Comparison of ENCODE assay signal across 11 cellular contexts in genomic region chr5:132256783-132257130, GRCh38. TPM values are rescaled to one million over a fixed set of nuclear protein-coding genes. Genes with fewer than 3 reads are reported as not detected.
DNase-seq lines count a peak whose midpoint lies in the region; ATAC-seq and TF ChIP-seq lines count a peak whose summit lies in the region.
"Had no signal": no experiment of that assay in that cellular context is flagged by ENCODE, and none has a peak within 500 bp of the region (broad histone marks: within the 10 kb centered on the region; RNA-seq: fewer than 3 reads in every experiment).

No MANE protein-coding gene starts in this region.

- H3K36me3 Mint-ChIP-seq in activated CD8-positive, alpha-beta memory T cell treated with anti-CD3 and anti-CD28 coated beads, Interleukin-2, amount 10 ng/mL, durations not matched to agents 7 days and 5 days, result no peaks in the 10 kb centered on the region

- ATAC-seq in activated CD8-positive, alpha-beta memory T cell treated with anti-CD3 and anti-CD28 coated beads, Interleukin-2, amount 10 ng/mL, durations not matched to agents 7 days and 5 days, result no peak
- ATAC-seq in HG03432 (IDR thresholded peaks at IDR 0.05; ENCODE audit: unreplicated experiment), result no peak
- ATAC-seq: A549 had no signal

- H3K4me1 ChIP-seq in colonic mucosa, result no peaks in the 10 kb centered on the region
- H3K4me1 ChIP-seq in muscle layer of duodenum (ENCODE audit: control insufficient read depth in 1 of 2, insufficient read depth in 2 of 2, low read length in 2 of 2), result peaks cover 6 to 7% of the 10 kb centered on the region in 2 donors
- H3K4me1 ChIP-seq in tibial artery, result peaks cover 0 to 73% (median 57%) of the 10 kb centered on the region in 4 donors

- H3K27me3 Mint-ChIP-seq in activated CD8-positive, alpha-beta memory T cell treated with anti-CD3 and anti-CD28 coated beads, Interleukin-2, amount 10 ng/mL, durations not matched to agents 7 days and 5 days, result peaks cover 16% of the 10 kb centered on the region

- DNase-seq in activated CD8-positive, alpha-beta memory T cell treated with anti-CD3 and anti-CD28 coated beads, Interleukin-2, amount 10 ng/mL, durations not matched to agents 7 days and 5 days, result peak; percentile 38
- DNase-seq in activated CD8-positive, alpha-beta memory T cell treated with anti-CD3 and anti-CD28 coated beads, Interleukin-2, amount 50 U/mL, for 48 hours, result no peak
- DNase-seq in colonic mucosa (no peak), tibial artery (no peak), NCI-H2081 treated with DMSO at 0.1 percent for 48 hours (lab: John Stamatoyannopoulos, UW) (no peak), dedifferentiated amniotic fluid mesenchymal stem cell (ENCODE audit: extremely low spot score) (no peak)
- DNase-seq: cerebellar nuclear complex, NCI-H1048 had no signal

- intact Hi-C loops in colonic mucosa (cut with DNase I) (no loop called here), tibial artery (cut with DNase I; ENCODE audit: low total_unique reads) (no loop called here)

- H3K4me3 Mint-ChIP-seq in activated CD8-positive, alpha-beta memory T cell treated with anti-CD3 and anti-CD28 coated beads, Interleukin-2, amount 10 ng/mL, durations not matched to agents 7 days and 5 days, result no peak overlapping the region

- CTCF ChIA-PET in activated CD8-positive, alpha-beta memory T cell treated with anti-CD3 and anti-CD28 coated beads, Interleukin-2, amount 10 ng/mL, durations not matched to agents 7 days and 5 days (lab: Charles Lee), result interaction anchor here (1.3 kb wide), 1 partner anchor 18 kb away, joined by 4 read pairs; no protein-coding TSS in a partner anchor

- H3K27ac ChIP-seq in colonic mucosa (peak overlapping the region; percentile 34), muscle layer of duodenum (ENCODE audit: low read length) (peak overlapping the region; percentile 45), tibial artery (peak overlapping the region; percentile 95 to 96)
- H3K27ac ChIP-seq: A549 had no signal

- H3K9me3 Mint-ChIP-seq in activated CD8-positive, alpha-beta memory T cell treated with anti-CD3 and anti-CD28 coated beads, Interleukin-2, amount 10 ng/mL, durations not matched to agents 7 days and 5 days (ENCODE audit: low read depth), result no peaks in the 10 kb centered on the region

- H3K4me3 ChIP-seq in colonic mucosa (peak overlapping the region; percentile 2), muscle layer of duodenum (ENCODE audit: low read depth in 1 of 2, low read length in 2 of 2) (peak overlapping the region; percentile 37 to 59), tibial artery (peak overlapping the region; percentile 70 to 77)
- H3K4me3 ChIP-seq: A549 had no signal

- no peak for TF ChIP-seq CTCF in colonic mucosa (IDR thresholded peaks at IDR 0.05)
- no peak for TF ChIP-seq CTCF in tibial artery (IDR thresholded peaks at IDR 0.05)

- H3K9me3 ChIP-seq in colonic mucosa (no peaks in the 10 kb centered on the region), muscle layer of duodenum (ENCODE audit: control insufficient read depth in 1 of 2, low read length in 2 of 2) (no peaks in the 10 kb centered on the region), tibial artery (no peaks in the 10 kb centered on the region)
- H3K9me3 ChIP-seq: A549 had no signal

- H3K4me1 Mint-ChIP-seq in activated CD8-positive, alpha-beta memory T cell treated with anti-CD3 and anti-CD28 coated beads, Interleukin-2, amount 10 ng/mL, durations not matched to agents 7 days and 5 days, result peaks cover 11% of the 10 kb centered on the region

- H3K9ac ChIP-seq in colonic mucosa (ENCODE audit: low read depth in 2 of 2, low read length in 2 of 2), result peak overlapping the region in 1 of 2 donors; percentile 64

- no peaks in the 10 kb centered on the region for H3K27me3 ChIP-seq in colonic mucosa
- peaks cover 4% of the 10 kb centered on the region for H3K27me3 ChIP-seq in muscle layer of duodenum (ENCODE audit: low read depth, low read length)
- H3K27me3 ChIP-seq in tibial artery, result no peaks in the 10 kb centered on the region

- H3K36me3 ChIP-seq in colonic mucosa (no peaks in the 10 kb centered on the region), muscle layer of duodenum (ENCODE audit: control insufficient read depth in 1 of 2, insufficient read depth in 2 of 2, low read length in 2 of 2) (no peaks in the 10 kb centered on the region), tibial artery (no peaks in the 10 kb centered on the region)

- H3K27ac Mint-ChIP-seq in activated CD8-positive, alpha-beta memory T cell treated with anti-CD3 and anti-CD28 coated beads, Interleukin-2, amount 10 ng/mL, durations not matched to agents 7 days and 5 days, result no peak overlapping the region

RNA-seq across cellular contexts. Expression of gene PDLIM4, which starts 0.7 kb away (rescaled TPM):
- total RNA-seq in activated CD8-positive, alpha-beta memory T cell treated with anti-CD3 and anti-CD28 coated beads, Interleukin-2, amount 10 ng/mL, durations not matched to agents 7 days and 5 days, result 1 to 10 TPM in 1 of 2 experiments, not detected in 1; 2.3 TPM
- total RNA-seq in colonic mucosa, result 10 to 100 TPM in 1 of 2 donors, 1 to 10 TPM in 1; 2.3 to 14.3 TPM

RNA-seq across cellular contexts. Expression of gene P4HA2, which starts 29.1 kb away (rescaled TPM):
- total RNA-seq in activated CD8-positive, alpha-beta memory T cell treated with anti-CD3 and anti-CD28 coated beads, Interleukin-2, amount 10 ng/mL, durations not matched to agents 7 days and 5 days, result 10 to 100 TPM in 1 of 2 experiments, 1 to 10 TPM in 1; 8.3 to 19.4 TPM
- 10 to 100 TPM; 53.7 to 79.6 TPM for total RNA-seq in colonic mucosa

RNA-seq across cellular contexts. Expression of gene SLC22A4, which starts 37.4 kb away (rescaled TPM):
- total RNA-seq in activated CD8-positive, alpha-beta memory T cell treated with anti-CD3 and anti-CD28 coated beads, Interleukin-2, amount 10 ng/mL, durations not matched to agents 7 days and 5 days, result under 1 TPM; 0.32 to 0.75 TPM
- 1 to 10 TPM; 1.3 to 8.3 TPM for total RNA-seq in colonic mucosa

Comparison
In these comparisons a context has a peak if more than half of its experiments do, and no peak if none do; other contexts are left out.
1. H3K27ac ChIP-seq: peak in every context shown above with its lines; median percentile 96 in tibial artery; 45 in muscle layer of duodenum; 34 in colonic mucosa.
2. H3K4me3 ChIP-seq: peak in every context shown above with its lines; median percentile 74 in tibial artery; 48 in muscle layer of duodenum; 2 in colonic mucosa.